32 cellular contexts compared by ENCODE assay signal in genomic region chr5:181127456-181127855, GRCh38. TPM values are rescaled to one million over a fixed set of nuclear protein-coding genes. Genes with fewer than 3 reads are reported as not detected.
"Had no signal": no experiment of that assay in that cellular context is flagged by ENCODE, and none has a peak within 500 bp of the region (broad histone marks: within the 10 kb centered on the region; RNA-seq: fewer than 3 reads in every experiment).

No MANE protein-coding gene starts in this region.

- H3K4me3 ChIP-seq: heart right ventricle, hepatocyte, left ventricle myocardium inferior, lung, ovary, spleen, suprapubic skin, thoracic aorta, tibial artery, upper lobe of right lung had no signal

- H3K4me1 Mint-ChIP-seq: mesothelial cell of epicardium; stimulated activated effector memory CD8-positive, alpha-beta T cell treated with anti-CD3 and anti-CD28 coated beads, Interleukin-12 subunit alpha, Interleukin-12 subunit beta, amount 100 ng/mL, for 72 hours had no signal

- H3K27ac ChIP-seq: heart right ventricle, hepatocyte, left ventricle myocardium inferior, ovary, spleen, suprapubic skin, thoracic aorta, tibial artery, upper lobe of right lung had no signal

- H3K4me2 ChIP-seq: hepatocyte had no signal

- H3K27me3 ChIP-seq: ovary had no signal

- H3K9me3 ChIP-seq: heart right ventricle, left ventricle myocardium inferior, ovary, spleen, suprapubic skin, thoracic aorta, upper lobe of right lung had no signal

- H3K4me1 ChIP-seq: heart right ventricle, left ventricle myocardium inferior, suprapubic skin, tibial artery, upper lobe of right lung had no signal

- H3K36me3 Mint-ChIP-seq: mesothelial cell of epicardium; naive B cell; natural killer cell treated with Interleukin-12 subunit alpha and Interleukin-12 subunit beta and Interleukin-15 and Interleukin-18, amount 100 ng/mL, for 72 hours; stimulated activated effector memory CD8-positive, alpha-beta T cell treated with anti-CD3 and anti-CD28 coated beads, Interleukin-12 subunit alpha, Interleukin-12 subunit beta, amount 100 ng/mL, for 72 hours had no signal

- H3K4me3 Mint-ChIP-seq: mesothelial cell of epicardium; naive B cell; natural killer cell treated with Interleukin-12 subunit alpha and Interleukin-12 subunit beta and Interleukin-15 and Interleukin-18, amount 100 ng/mL, for 72 hours; stimulated activated effector memory CD8-positive, alpha-beta T cell treated with anti-CD3 and anti-CD28 coated beads, Interleukin-12 subunit alpha, Interleukin-12 subunit beta, amount 100 ng/mL, for 72 hours; stimulated activated naive CD8-positive, alpha-beta T cell treated with anti-CD3 and anti-CD28 coated beads, Interleukin-15, Interleukin-2, amounts not matched to agents 100 ng/mL and 50 ng/mL, for 24 hours had no signal

- DNase-seq: heart right ventricle; kidney glomerular epithelial cell; left colon; left ventricle myocardium inferior; mesendoderm; naive B cell; ovary; retina; right cardiac atrium; small intestine; stimulated activated CD4-positive, alpha-beta T cell treated with anti-CD3 and anti-CD28 coated beads, Interleukin-4, amount 100 ng/mL, for 24 hours; stimulated activated naive CD4-positive, alpha-beta T cell; trophoblast cell; upper lobe of right lung had no signal

- ATAC-seq: left colon; natural killer cell treated with Interleukin-12 subunit alpha and Interleukin-12 subunit beta and Interleukin-15 and Interleukin-18, amount 100 ng/mL, for 72 hours; right cardiac atrium; sciatic nerve; stimulated activated effector memory CD8-positive, alpha-beta T cell treated with anti-CD3 and anti-CD28 coated beads, Interleukin-12 subunit alpha, Interleukin-12 subunit beta, amount 100 ng/mL, for 72 hours; upper lobe of right lung had no signal

- H3K36me3 ChIP-seq: heart right ventricle, left ventricle myocardium inferior, ovary, spleen, suprapubic skin, thoracic aorta, tibial artery, upper lobe of right lung had no signal

- H3K9me3 Mint-ChIP-seq: mesothelial cell of epicardium; natural killer cell treated with Interleukin-12 subunit alpha and Interleukin-12 subunit beta and Interleukin-15 and Interleukin-18, amount 100 ng/mL, for 72 hours; stimulated activated effector memory CD8-positive, alpha-beta T cell treated with anti-CD3 and anti-CD28 coated beads, Interleukin-12 subunit alpha, Interleukin-12 subunit beta, amount 100 ng/mL, for 72 hours; stimulated activated naive CD8-positive, alpha-beta T cell treated with anti-CD3 and anti-CD28 coated beads, Interleukin-15, Interleukin-2, amounts not matched to agents 100 ng/mL and 50 ng/mL, for 24 hours had no signal

- H3K27ac Mint-ChIP-seq: mesothelial cell of epicardium; naive B cell; natural killer cell treated with Interleukin-12 subunit alpha and Interleukin-12 subunit beta and Interleukin-15 and Interleukin-18, amount 100 ng/mL, for 72 hours; progenitor cell of endocrine pancreas; stimulated activated effector memory CD8-positive, alpha-beta T cell treated with anti-CD3 and anti-CD28 coated beads, Interleukin-12 subunit alpha, Interleukin-12 subunit beta, amount 100 ng/mL, for 72 hours; stimulated activated naive CD8-positive, alpha-beta T cell treated with anti-CD3 and anti-CD28 coated beads, Interleukin-15, Interleukin-2, amounts not matched to agents 100 ng/mL and 50 ng/mL, for 24 hours had no signal

RNA-seq across cellular contexts. Expression of gene OR2V1, which starts 3.5 kb away (rescaled TPM):
- total RNA-seq: heart right ventricle; hepatocyte; left colon; left ventricle myocardium inferior; lower leg skin; lung; mesothelial cell of epicardium; mononuclear cell; natural killer cell treated with Interleukin-12 subunit alpha and Interleukin-12 subunit beta and Interleukin-15 and Interleukin-18, amount 100 ng/mL, for 72 hours; omental fat pad; ovary; progenitor cell of endocrine pancreas; right cardiac atrium; sciatic nerve; spleen; subcutaneous adipose tissue; suprapubic skin; thoracic aorta; upper lobe of right lung had no signal
- polyA plus RNA-seq: heart right ventricle, hepatocyte, keratinocyte, lung, neural cell, ovary, right cardiac atrium, small intestine, spleen had no signal

RNA-seq across cellular contexts. Expression of gene OR2V2, which starts 19.9 kb away (rescaled TPM):
- total RNA-seq: heart right ventricle; hepatocyte; left colon; left ventricle myocardium inferior; lower leg skin; lung; mesothelial cell of epicardium; mononuclear cell; natural killer cell treated with Interleukin-12 subunit alpha and Interleukin-12 subunit beta and Interleukin-15 and Interleukin-18, amount 100 ng/mL, for 72 hours; omental fat pad; progenitor cell of endocrine pancreas; right cardiac atrium; sciatic nerve; spleen; subcutaneous adipose tissue; suprapubic skin; thoracic aorta; upper lobe of right lung had no signal
- polyA plus RNA-seq: heart right ventricle, hepatocyte, keratinocyte, lung, neural cell, ovary, right cardiac atrium, small intestine, spleen had no signal
